Comparison of ENCODE assay signal across 1 cellular context in genomic region chr11:122804161-122804560, GRCh38.
TF ChIP-seq lines count a peak whose summit lies in the region.

No MANE protein-coding gene starts in this region.

TF ChIP-seq in H1, 55 proteins besides CTCF, POLR2A, EP300 and RAD21:
- TF ChIP-seq ZNF274 (IDR thresholded peaks at IDR 0.05; ENCODE audit: borderline replicate concordance, extremely low read depth, low read length) (no peak), JUND (IDR thresholded peaks at IDR 0.05; ENCODE audit: low read length) (no peak), SIRT6 (IDR thresholded peaks at IDR 0.05; ENCODE audit: low read length) (no peak), MAFK (IDR thresholded peaks at IDR 0.05; ENCODE audit: low read depth, low read length) (no peak), RXRA (IDR thresholded peaks at IDR 0.05; ENCODE audit: insufficient read depth, low read depth, low read length) (no peak), KDM1A (IDR thresholded peaks at IDR 0.05; ENCODE audit: borderline replicate concordance, low read length) (no peak), GTF2F1 (IDR thresholded peaks at IDR 0.05; ENCODE audit: borderline replicate concordance, low read depth, low read length) (no peak), FOSL1 (IDR thresholded peaks at IDR 0.05; ENCODE audit: insufficient read depth, low read depth, low read length) (no peak), TCF12 (IDR thresholded peaks at IDR 0.05; ENCODE audit: low read depth, low read length) (no peak), NRF1 (IDR thresholded peaks at IDR 0.05; ENCODE audit: low read depth, low read length) (no peak), HDAC6 (IDR thresholded peaks at IDR 0.05; ENCODE audit: low read depth, low read length) (no peak), SIX5 (IDR thresholded peaks at IDR 0.05; ENCODE audit: low read depth, low read length) (no peak), SP1 (IDR thresholded peaks at IDR 0.05; ENCODE audit: low read depth, low read length) (no peak), E2F6 (IDR thresholded peaks at IDR 0.05) (no peak), TAF1 (IDR thresholded peaks at IDR 0.05; ENCODE audit: low read depth, low read length) (no peak)
- TF ChIP-seq, protein P1, sequence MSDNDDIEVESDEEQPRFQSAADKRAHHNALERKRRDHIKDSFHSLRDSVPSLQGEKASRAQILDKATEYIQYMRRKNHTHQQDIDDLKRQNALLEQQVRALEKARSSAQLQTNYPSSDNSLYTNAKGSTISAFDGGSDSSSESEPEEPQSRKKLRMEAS (IDR thresholded peaks at IDR 0.05), result no peak
